1 cellular context compared by ENCODE assay signal in the genomic region with DNA sequence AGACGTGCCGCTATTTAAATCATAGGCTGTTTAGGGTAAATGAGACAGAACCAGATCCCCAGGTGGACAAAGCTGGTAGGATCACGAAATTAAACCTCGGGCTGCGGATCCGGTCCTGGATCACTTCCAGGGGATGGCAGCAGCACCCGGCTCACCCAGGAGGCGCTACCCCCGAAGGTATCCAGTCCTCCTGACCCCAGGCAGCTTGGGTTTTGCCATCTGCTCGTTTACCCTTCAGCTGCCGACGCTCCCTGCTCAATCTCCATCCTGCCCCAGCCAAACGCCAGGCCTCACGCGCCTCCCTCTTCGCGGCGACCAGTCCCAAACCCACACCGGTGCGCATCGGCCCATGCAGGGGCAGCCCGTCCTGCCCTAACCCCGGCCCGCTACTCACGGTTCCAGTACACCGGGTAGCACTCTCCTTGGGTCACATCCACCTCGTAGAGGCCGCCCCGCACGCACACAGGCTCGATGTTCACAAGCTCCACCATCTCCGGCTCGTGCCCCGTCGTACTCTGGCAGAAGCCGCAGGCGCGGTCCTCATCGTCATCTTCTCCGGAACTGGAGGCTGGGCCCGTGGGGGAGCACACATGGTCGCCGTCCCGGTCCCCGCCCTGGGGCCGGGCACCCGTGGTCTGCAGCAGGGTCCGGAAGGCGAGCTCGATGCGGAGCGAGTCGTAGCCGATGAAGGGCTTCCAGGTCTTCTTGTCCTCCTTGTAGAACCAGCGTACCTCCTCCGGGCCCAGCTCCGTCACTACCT.
A peak's percentile ranks its signal among the peaks of the same experiment; 100 is the strongest.
TF ChIP-seq lines count a peak whose summit lies in the region.

No MANE protein-coding gene starts in this region.

TF ChIP-seq in HepG2, 621 proteins besides CTCF, POLR2A, EP300 and RAD21 (continued from another document and continues in another):
- TF ChIP-seq ZNF687 (CRISPR knock-in tag; IDR thresholded peaks at IDR 0.05) = peak; percentile 86
- TF ChIP-seq MZF1 (CRISPR knock-in tag; IDR thresholded peaks at IDR 0.05; ENCODE audit: borderline replicate concordance) = no peak
- TF ChIP-seq SMC3 (IDR thresholded peaks at IDR 0.05; ENCODE audit: low read length) = no peak
- no peak for TF ChIP-seq FOXK2 (IDR thresholded peaks at IDR 0.05)
- TF ChIP-seq, protein P1, sequence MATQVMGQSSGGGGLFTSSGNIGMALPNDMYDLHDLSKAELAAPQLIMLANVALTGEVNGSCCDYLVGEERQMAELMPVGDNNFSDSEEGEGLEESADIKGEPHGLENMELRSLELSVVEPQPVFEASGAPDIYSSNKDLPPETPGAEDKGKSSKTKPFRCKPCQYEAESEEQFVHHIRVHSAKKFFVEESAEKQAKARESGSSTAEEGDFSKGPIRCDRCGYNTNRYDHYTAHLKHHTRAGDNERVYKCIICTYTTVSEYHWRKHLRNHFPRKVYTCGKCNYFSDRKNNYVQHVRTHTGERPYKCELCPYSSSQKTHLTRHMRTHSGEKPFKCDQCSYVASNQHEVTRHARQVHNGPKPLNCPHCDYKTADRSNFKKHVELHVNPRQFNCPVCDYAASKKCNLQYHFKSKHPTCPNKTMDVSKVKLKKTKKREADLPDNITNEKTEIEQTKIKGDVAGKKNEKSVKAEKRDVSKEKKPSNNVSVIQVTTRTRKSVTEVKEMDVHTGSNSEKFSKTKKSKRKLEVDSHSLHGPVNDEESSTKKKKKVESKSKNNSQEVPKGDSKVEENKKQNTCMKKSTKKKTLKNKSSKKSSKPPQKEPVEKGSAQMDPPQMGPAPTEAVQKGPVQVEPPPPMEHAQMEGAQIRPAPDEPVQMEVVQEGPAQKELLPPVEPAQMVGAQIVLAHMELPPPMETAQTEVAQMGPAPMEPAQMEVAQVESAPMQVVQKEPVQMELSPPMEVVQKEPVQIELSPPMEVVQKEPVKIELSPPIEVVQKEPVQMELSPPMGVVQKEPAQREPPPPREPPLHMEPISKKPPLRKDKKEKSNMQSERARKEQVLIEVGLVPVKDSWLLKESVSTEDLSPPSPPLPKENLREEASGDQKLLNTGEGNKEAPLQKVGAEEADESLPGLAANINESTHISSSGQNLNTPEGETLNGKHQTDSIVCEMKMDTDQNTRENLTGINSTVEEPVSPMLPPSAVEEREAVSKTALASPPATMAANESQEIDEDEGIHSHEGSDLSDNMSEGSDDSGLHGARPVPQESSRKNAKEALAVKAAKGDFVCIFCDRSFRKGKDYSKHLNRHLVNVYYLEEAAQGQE (IDR thresholded peaks at IDR 0.05; ENCODE audit: borderline replicate concordance in 1 of 2, low read depth in 1 of 2, low read length in 2 of 2) = no peak
- TF ChIP-seq ZSCAN12 (CRISPR knock-in tag; IDR thresholded peaks at IDR 0.05) = 0 out of 2 replicates have a peak, but pooled peaks have one; percentile 54
- no peak for TF ChIP-seq ARNT (IDR thresholded peaks at IDR 0.05)
- TF ChIP-seq SKI (IDR thresholded peaks at IDR 0.05; ENCODE audit: partially characterized antibody) = no peak
- TF ChIP-seq ZNF256 (CRISPR knock-in tag; conservative IDR thresholded peaks at IDR 0.05) = 0 out of 2 replicates have a peak, but pooled peaks have one; percentile 43
- TF ChIP-seq, protein P2, sequence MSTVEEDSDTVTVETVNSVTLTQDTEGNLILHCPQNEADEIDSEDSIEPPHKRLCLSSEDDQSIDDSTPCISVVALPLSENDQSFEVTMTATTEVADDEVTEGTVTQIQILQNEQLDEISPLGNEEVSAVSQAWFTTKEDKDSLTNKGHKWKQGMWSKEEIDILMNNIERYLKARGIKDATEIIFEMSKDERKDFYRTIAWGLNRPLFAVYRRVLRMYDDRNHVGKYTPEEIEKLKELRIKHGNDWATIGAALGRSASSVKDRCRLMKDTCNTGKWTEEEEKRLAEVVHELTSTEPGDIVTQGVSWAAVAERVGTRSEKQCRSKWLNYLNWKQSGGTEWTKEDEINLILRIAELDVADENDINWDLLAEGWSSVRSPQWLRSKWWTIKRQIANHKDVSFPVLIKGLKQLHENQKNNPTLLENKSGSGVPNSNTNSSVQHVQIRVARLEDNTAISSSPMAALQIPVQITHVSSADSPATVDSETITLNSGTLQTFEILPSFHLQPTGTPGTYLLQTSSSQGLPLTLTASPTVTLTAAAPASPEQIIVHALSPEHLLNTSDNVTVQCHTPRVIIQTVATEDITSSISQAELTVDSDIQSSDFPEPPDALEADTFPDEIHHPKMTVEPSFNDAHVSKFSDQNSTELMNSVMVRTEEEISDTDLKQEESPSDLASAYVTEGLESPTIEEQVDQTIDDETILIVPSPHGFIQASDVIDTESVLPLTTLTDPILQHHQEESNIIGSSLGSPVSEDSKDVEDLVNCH (CRISPR knock-in tag; IDR thresholded peaks at IDR 0.05) = no peak
- TF ChIP-seq ZNF570 (CRISPR knock-in tag; IDR thresholded peaks at IDR 0.05; ENCODE audit: borderline replicate concordance) = no peak
- TF ChIP-seq HNF4G (IDR thresholded peaks at IDR 0.05; ENCODE audit: borderline replicate concordance, low read depth, low read length) = no peak
- TF ChIP-seq HNF4G (CRISPR knock-in tag; IDR thresholded peaks at IDR 0.05; ENCODE audit: borderline replicate concordance, low read depth) = no peak
- TF ChIP-seq ZNF589 (CRISPR knock-in tag; conservative IDR thresholded peaks at IDR 0.05) = no peak
- TF ChIP-seq GTF3A (CRISPR knock-in tag; conservative IDR thresholded peaks at IDR 0.05) = no peak
- TF ChIP-seq SOX13 (IDR thresholded peaks at IDR 0.05) = no peak
- no peak for TF ChIP-seq SOX13 (CRISPR knock-in tag; conservative IDR thresholded peaks at IDR 0.05 in 1 of 2, IDR thresholded peaks at IDR 0.05 in 1 of 2)
- no peak for TF ChIP-seq ZSCAN25 (CRISPR knock-in tag; IDR thresholded peaks at IDR 0.05)
- TF ChIP-seq ZNF564 (CRISPR knock-in tag; IDR thresholded peaks at IDR 0.05) = no peak
- no peak for TF ChIP-seq ZNF138 (CRISPR knock-in tag; IDR thresholded peaks at IDR 0.05; ENCODE audit: low read depth)
- no peak for TF ChIP-seq ZSCAN22 (CRISPR knock-in tag; IDR thresholded peaks at IDR 0.05)
- TF ChIP-seq ZBTB43 (CRISPR knock-in tag; conservative IDR thresholded peaks at IDR 0.05) = no peak
- no peak for TF ChIP-seq ZBTB26 (CRISPR knock-in tag; IDR thresholded peaks at IDR 0.05; ENCODE audit: borderline replicate concordance)
- TF ChIP-seq ZBTB3 (CRISPR knock-in tag; IDR thresholded peaks at IDR 0.05; ENCODE audit: borderline replicate concordance, low read depth) = no peak
- TF ChIP-seq, protein P3, sequence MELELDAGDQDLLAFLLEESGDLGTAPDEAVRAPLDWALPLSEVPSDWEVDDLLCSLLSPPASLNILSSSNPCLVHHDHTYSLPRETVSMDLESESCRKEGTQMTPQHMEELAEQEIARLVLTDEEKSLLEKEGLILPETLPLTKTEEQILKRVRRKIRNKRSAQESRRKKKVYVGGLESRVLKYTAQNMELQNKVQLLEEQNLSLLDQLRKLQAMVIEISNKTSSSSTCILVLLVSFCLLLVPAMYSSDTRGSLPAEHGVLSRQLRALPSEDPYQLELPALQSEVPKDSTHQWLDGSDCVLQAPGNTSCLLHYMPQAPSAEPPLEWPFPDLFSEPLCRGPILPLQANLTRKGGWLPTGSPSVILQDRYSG (CRISPR knock-in tag; IDR thresholded peaks at IDR 0.05) = 0 out of 2 replicates have a peak, but pooled peaks have one; percentile 54
- no peak for TF ChIP-seq BCL6 (CRISPR knock-in tag; IDR thresholded peaks at IDR 0.05)
- TF ChIP-seq KLF9 (CRISPR knock-in tag; IDR thresholded peaks at IDR 0.05; ENCODE audit: low read depth) = no peak
- no peak for TF ChIP-seq FOXP1 (IDR thresholded peaks at IDR 0.05)
- TF ChIP-seq FOXP1 (CRISPR knock-in tag; IDR thresholded peaks at IDR 0.05) = no peak
- 0 out of 2 replicates have a peak, but pooled peaks have one; percentile 66 for TF ChIP-seq ZNF512B (CRISPR knock-in tag; IDR thresholded peaks at IDR 0.05; ENCODE audit: borderline replicate concordance)
- peak; percentile 53; the same call in 1 of the 2 replicates for TF ChIP-seq MYC (CRISPR knock-in tag; IDR thresholded peaks at IDR 0.05; ENCODE audit: borderline replicate concordance)
- no peak for TF ChIP-seq THAP8 (CRISPR knock-in tag; IDR thresholded peaks at IDR 0.05; ENCODE audit: borderline replicate concordance)
- TF ChIP-seq CAMTA2 (CRISPR knock-in tag; IDR thresholded peaks at IDR 0.05; ENCODE audit: borderline replicate concordance) = no peak
- peak; percentile 61 for TF ChIP-seq ZNF280B (CRISPR knock-in tag; IDR thresholded peaks at IDR 0.05; ENCODE audit: borderline replicate concordance)
- TF ChIP-seq KLF12 (CRISPR knock-in tag; IDR thresholded peaks at IDR 0.05; ENCODE audit: borderline replicate concordance) = no peak
- no peak for TF ChIP-seq RFXANK (CRISPR knock-in tag; IDR thresholded peaks at IDR 0.05)
